Comparison of ENCODE assay signal across 21 cellular contexts in genomic region chr1:29805122-29805895, GRCh38.
A peak's percentile ranks its signal among the peaks of the same experiment; 100 is the strongest.
DNase-seq lines count a peak whose midpoint lies in the region; ATAC-seq and TF ChIP-seq lines count a peak whose summit lies in the region.
"Had no signal": no experiment of that assay in that cellular context is flagged by ENCODE, and none has a peak within 500 bp of the region (broad histone marks: within the 10 kb centered on the region; RNA-seq: fewer than 3 reads in every experiment).

No MANE protein-coding gene starts in this region.

- intact Hi-C loops in Right ventricle myocardium superior (cut with DNase I) (no loop called here), uterus (cut with DNase I; ENCODE audit: low total_unique reads) (no loop called here)

- H3K36me3 ChIP-seq in right atrium auricular region (no peaks in the 10 kb centered on the region), uterus (no peaks in the 10 kb centered on the region)

- no peak overlapping the region for H3K4me3 ChIP-seq in right atrium auricular region
- no peak overlapping the region for H3K4me3 ChIP-seq in uterus
- H3K4me3 ChIP-seq: smooth muscle cell had no signal

- H3K4me1 ChIP-seq in right atrium auricular region (no peaks in the 10 kb centered on the region), uterus (no peaks in the 10 kb centered on the region)

- no peak for TF ChIP-seq POLR2A in uterus (IDR thresholded peaks at IDR 0.05)

- H3K27me3 ChIP-seq in right atrium auricular region: no peaks in the 10 kb centered on the region
- H3K27me3 ChIP-seq in uterus: no peaks in the 10 kb centered on the region

- no peak for ATAC-seq in Right ventricle myocardium superior (ENCODE audit: poor library complexity)
- no peak for ATAC-seq in HG03378 (IDR thresholded peaks at IDR 0.05; ENCODE audit: unreplicated experiment)
- ATAC-seq in HG03469 (IDR thresholded peaks at IDR 0.05; ENCODE audit: unreplicated experiment): no peak

- no peak for TF ChIP-seq CTCF in right atrium auricular region (IDR thresholded peaks at IDR 0.05)
- TF ChIP-seq CTCF in uterus (IDR thresholded peaks at IDR 0.05): no peak
- TF ChIP-seq CTCF in GM10266 (IDR thresholded peaks at IDR 0.05; ENCODE audit: control insufficient read depth, insufficient read depth, low read depth, missing control alignments): no peak

- DNase-seq in right atrium auricular region (ENCODE audit: low spot score) (peak; percentile 28), Right ventricle myocardium superior (no peak), left kidney (ENCODE audit: low read depth, low spot score) (peak; percentile 30), uterus (peak in 1 of 2 donors; percentile 9), GM10266 (ENCODE audit: extremely low spot score) (no peak)
- peak; percentile 37 for DNase-seq in activated CD8-positive, alpha-beta memory T cell treated with anti-CD3 and anti-CD28 coated beads, Interleukin-2, amount 50 U/mL, for 48 hours
- DNase-seq: activated CD4-positive, alpha-beta T cell treated with anti-CD3 and anti-CD28 coated beads for 4 hours; Calu3; caudate nucleus; KBM-7; kidney glomerular epithelial cell; mammary epithelial cell; NCI-H146; NCI-H524 treated with DMSO at 0.1 percent for 48 hours; stimulated activated CD4-positive, alpha-beta T cell treated with anti-CD3 and anti-CD28 coated beads, Interleukin-2, amount 100 ng/mL, for 48 hours; stimulated activated naive CD4-positive, alpha-beta T cell treated with Interleukin-2 at 50 U/mL for 16 hours; T-helper 2 cell had no signal

- H3K27ac ChIP-seq in right atrium auricular region: no peak overlapping the region
- peak overlapping the region; percentile 8 to 46 for H3K27ac ChIP-seq in uterus
- H3K27ac ChIP-seq: C4-2B had no signal

- H3K9me3 ChIP-seq in right atrium auricular region (no peaks in the 10 kb centered on the region), uterus (no peaks in the 10 kb centered on the region)

Comparison
In these comparisons a context has a peak if more than half of its experiments do, and no peak if none do; other contexts are left out.
1. DNase-seq: peak in right atrium auricular region (single experiment), activated CD8-positive, alpha-beta memory T cell treated with anti-CD3 and anti-CD28 coated beads, Interleukin-2, amount 50 U/mL, for 48 hours (single experiment) and left kidney (single experiment); none in Right ventricle myocardium superior (single experiment) and GM10266 (single experiment).
2. H3K27ac ChIP-seq: peak in uterus (2 of 2); none in right atrium auricular region (0 of 2).